8 cellular contexts compared by ENCODE assay signal in the genomic region with DNA sequence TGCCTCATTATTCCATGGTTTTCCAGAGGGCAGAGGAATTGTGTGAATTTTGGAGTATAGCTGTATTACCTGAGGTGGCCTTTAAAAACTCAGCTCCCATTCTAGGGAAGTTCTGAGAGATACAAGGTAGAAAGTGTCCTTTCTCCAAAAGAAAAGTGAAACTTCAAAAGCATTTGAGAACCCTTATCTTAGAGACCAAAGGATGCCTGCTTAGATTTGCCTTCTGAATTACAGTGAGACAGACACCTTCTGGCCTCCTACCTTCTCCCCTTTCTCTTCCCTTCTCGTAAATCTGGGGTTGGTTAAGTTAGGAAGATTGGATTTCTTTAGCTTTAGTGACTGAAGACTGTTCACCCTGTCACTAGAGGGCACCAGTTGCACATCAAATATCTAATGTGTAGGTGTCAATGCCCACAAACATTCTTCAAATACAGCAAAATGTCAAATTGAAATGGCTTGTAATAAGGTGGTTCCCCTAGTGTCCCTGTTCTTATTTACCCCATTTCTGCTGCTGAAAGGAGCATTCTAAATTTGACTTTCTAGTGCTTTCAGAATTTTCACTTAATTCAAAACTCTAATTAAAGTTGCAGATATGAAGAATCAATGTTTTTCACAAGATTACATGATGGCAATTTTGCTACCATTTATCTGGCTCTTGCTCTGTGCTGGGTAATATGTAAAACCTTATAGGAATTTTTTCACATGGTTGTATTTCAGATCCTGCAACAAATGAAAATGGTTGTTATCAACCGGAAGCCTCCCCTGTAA. TPM values are rescaled to one million over a fixed set of nuclear protein-coding genes. Genes with fewer than 3 reads are reported as not detected.
DNase-seq lines count a peak whose midpoint lies in the region; ATAC-seq and TF ChIP-seq lines count a peak whose summit lies in the region.

No MANE protein-coding gene starts in this region.

- no peak overlapping the region for H3K4ac ChIP-seq in mesenchymal stem cell (ENCODE audit: low read depth in 1 of 2, low read length in 2 of 2)

- no peaks in the 10 kb centered on the region for H3K9me3 ChIP-seq in mesenchymal stem cell (ENCODE audit: control insufficient read depth, low read length)

- H4K91ac ChIP-seq in mesenchymal stem cell (ENCODE audit: low read length) = no peak overlapping the region

- H3K4me2 ChIP-seq in mesenchymal stem cell (ENCODE audit: low read length, poor library complexity, severe bottlenecking) = no peak overlapping the region

- H3K9ac ChIP-seq in mesenchymal stem cell (ENCODE audit: low read length) = peak overlapping the region; percentile 12

- H2BK120ac ChIP-seq in mesenchymal stem cell (ENCODE audit: low read depth, low read length) = no peak overlapping the region

- intact Hi-C loops in dorsolateral prefrontal cortex (cut with DNase I) = loop anchor here (5.0 to 10.0 kb wide), 6 partner anchors 311 to 1281 kb away; a partner anchor contains a TSS

- peak; percentile 74 for TF ChIP-seq CTCF in AG09319 (IDR thresholded peaks at IDR 0.05; ENCODE audit: low read depth, low read length)
- TF ChIP-seq CTCF in dorsolateral prefrontal cortex (IDR thresholded peaks at IDR 0.05 in 54 of 56, conservative IDR thresholded peaks at IDR 0.05 in 2 of 56; ENCODE audit: low read depth in 1 of 56, partially characterized antibody in 56 of 56) = peak; percentile 46 to 85 (median 71)

- no peak overlapping the region for H3K18ac ChIP-seq in mesenchymal stem cell (ENCODE audit: low read depth in 1 of 2, low read length in 2 of 2)

- H3K14ac ChIP-seq in mesenchymal stem cell (ENCODE audit: low read length in 2 of 2) = no peak overlapping the region

- H3K23ac ChIP-seq in mesenchymal stem cell (ENCODE audit: low read length in 2 of 2) = no peak overlapping the region

- peaks cover 0 to 1% of the 10 kb centered on the region in 2 experiments for H3K36me3 ChIP-seq in mesenchymal stem cell (ENCODE audit: control insufficient read depth in 1 of 2, insufficient read depth in 2 of 2, low read depth in 1 of 2, low read length in 2 of 2)

- H3K27ac ChIP-seq in dorsolateral prefrontal cortex = no peak overlapping the region
- H3K27ac ChIP-seq in mesenchymal stem cell (ENCODE audit: low read length, poor library complexity, severe bottlenecking) = no peak overlapping the region

- H4K8ac ChIP-seq in mesenchymal stem cell (ENCODE audit: low read length) = no peak overlapping the region

- H2BK12ac ChIP-seq in mesenchymal stem cell (ENCODE audit: low read length in 2 of 2) = no peak overlapping the region

- WGBS in mesenchymal stem cell = no CpG with 5 or more reads among the region's 2 CpGs

- H2AFZ ChIP-seq in mesenchymal stem cell (ENCODE audit: low read depth, low read length) = no peak overlapping the region

- H3K27me3 ChIP-seq in dorsolateral prefrontal cortex (peaks cover 0 to 7% (median 0%) of the 10 kb centered on the region in 45 donors), mesenchymal stem cell (ENCODE audit: control insufficient read depth in 1 of 2, insufficient read depth in 1 of 2, low read length in 2 of 2) (no peaks in the 10 kb centered on the region)

- H3K79me1 ChIP-seq in mesenchymal stem cell (replicated peaks; ENCODE audit: low read length, poor library complexity, severe bottlenecking) = no peaks in the 10 kb centered on the region

- ATAC-seq in GM18502 (IDR thresholded peaks at IDR 0.05; ENCODE audit: poor library complexity, unreplicated experiment) (peak; percentile 40), HG02870 (IDR thresholded peaks at IDR 0.05; ENCODE audit: unreplicated experiment) (peak; percentile 40)

- DNase-seq in AG09319 (ENCODE audit: extremely low read depth, low read depth) = peak; percentile 7
- DNase-seq in NCI-H2081 (lab: John Stamatoyannopoulos, UW) = peak; percentile 44 to 61
- peak; percentile 7 for DNase-seq in T1000 (lab: John Stamatoyannopoulos, UW)
- DNase-seq in dorsolateral prefrontal cortex = peak in 2 of 10 donors; percentile 24 to 52
- peak; percentile 67 for DNase-seq in mesenchymal stem cell
- DNase-seq in stimulated activated naive CD4-positive, alpha-beta T cell treated with Interleukin-2 at 50 U/mL for 16 hours (lab: John Stamatoyannopoulos, UW) = peak; percentile 5

- H2AK5ac ChIP-seq in mesenchymal stem cell (ENCODE audit: low read length, severe bottlenecking) = no peak overlapping the region

- peaks cover 3% of the 10 kb centered on the region for H3K4me1 ChIP-seq in mesenchymal stem cell (ENCODE audit: control insufficient read depth, insufficient read depth, low read depth, low read length)

- H3K4me3 ChIP-seq in dorsolateral prefrontal cortex (no peak overlapping the region), mesenchymal stem cell (ENCODE audit: insufficient read depth in 1 of 2, low read depth in 1 of 2, low read length in 2 of 2) (no peak overlapping the region)

- H2BK15ac ChIP-seq in mesenchymal stem cell (ENCODE audit: low read depth, poor library complexity, severe bottlenecking) = no peak overlapping the region

- no peak overlapping the region for H2BK5ac ChIP-seq in mesenchymal stem cell (ENCODE audit: low read depth, low read length, poor library complexity, severe bottlenecking)

RNA-seq across cellular contexts. Expression of a gene that starts 46.7 kb away (rescaled TPM):
- 10 to 100 TPM; 11.9 to 27.5 (median 20.0) TPM for total RNA-seq in dorsolateral prefrontal cortex
- polyA plus RNA-seq in mesenchymal stem cell (2013, experiment 1 of 2) = 101 TPM
- polyA plus RNA-seq in mesenchymal stem cell (2013, experiment 2 of 2) = 97.5 TPM
